In genomic region chr17:43398724-43399595, GRCh38 we compare ENCODE assay signal across 8 cellular contexts. TPM values are rescaled to one million over a fixed set of nuclear protein-coding genes. Genes with fewer than 3 reads are reported as not detected.
DNase-seq lines count a peak whose midpoint lies in the region; ATAC-seq, FAIRE-seq and TF ChIP-seq lines count a peak whose summit lies in the region.

ARL4D (plus strand) TSS chr17:43398993; CDS start chr17:43399733, 740 bp downstream.

- H3K36me3 Mint-ChIP-seq in GM23338 (ENCODE audit: low read depth) (peaks cover 4% of the 10 kb centered on the region; the same call in 2 of the 3 replicates), activated B cell treated with CpG ODN at 0.5 μM for 24 hours (ENCODE audit: low read depth) (peaks cover 2% of the 10 kb centered on the region)

- 0 out of 2 replicates have a peak, but pooled peaks cover 4% of the 10 kb centered on the region for H4K20me1 ChIP-seq in GM23338 (replicated peaks; ENCODE audit: insufficient read depth)

- 0 out of 2 replicates have a peak, but pooled peaks cover 4% of the 10 kb centered on the region for H3K4me1 ChIP-seq in GM23338 (ENCODE audit: insufficient read depth)
- H3K4me1 ChIP-seq in small intestine (ENCODE audit: control insufficient read depth in 2 of 2, insufficient read depth in 1 of 2, low read depth in 1 of 2, low read length in 1 of 2) = peaks cover 0 to 3% of the 10 kb centered on the region in 2 donors

- peak within 1 kb of the TSS; percentile 89 for H3K4me3 Mint-ChIP-seq in GM23338
- H3K4me3 Mint-ChIP-seq in activated B cell treated with CpG ODN at 0.5 μM for 24 hours = peak within 1 kb of the TSS; percentile 93

- POLR2A ChIA-PET in activated B cell treated with CpG ODN at 0.5 μM for 24 hours (lab: Charles Lee) = interaction anchor here (0.6 to 8.4 kb wide), 10 partner anchors 11 to 565 kb away, joined by 3 to 115 read pairs (median 11); partner anchors contain the start of genes DHX8 and PSME3

- H3K27me3 Mint-ChIP-seq in GM23338 (ENCODE audit: insufficient read depth, low read depth, poor library complexity) = peaks cover 14% of the 10 kb centered on the region
- no peaks in the 10 kb centered on the region for H3K27me3 Mint-ChIP-seq in activated B cell treated with CpG ODN at 0.5 μM for 24 hours

- H3K27me3 ChIP-seq in GM23338 (ENCODE audit: insufficient read depth) (no peaks in the 10 kb centered on the region), bronchial epithelial cell (ENCODE audit: control insufficient read depth, insufficient read depth, low read length) (no peaks in the 10 kb centered on the region), small intestine (ENCODE audit: control insufficient read depth in 2 of 2, insufficient read depth in 2 of 2, low read length in 2 of 2) (no peaks in the 10 kb centered on the region)

- CTCF ChIA-PET in activated B cell treated with CpG ODN at 0.5 μM for 24 hours (lab: Charles Lee) = interaction anchor here (1.0 to 7.3 kb wide), 2 partner anchors 29 to 85 kb away, joined by 3 to 110 read pairs; partner anchors contain the start of gene DHX8

- H3K4me3 ChIP-seq in AG09309 (ENCODE audit: control insufficient read depth, low read depth, low read length) (peak within 1 kb of the TSS; percentile 83), GM23338 (peak within 1 kb of the TSS; percentile 91), bronchial epithelial cell (ENCODE audit: low read depth, low read length) (peak within 1 kb of the TSS; percentile 90), small intestine (ENCODE audit: low read depth in 1 of 2, low read length in 2 of 2) (peak within 1 kb of the TSS; percentile 64 to 83)

- peaks cover 9% of the 10 kb centered on the region for H3K4me1 Mint-ChIP-seq in GM23338
- peaks cover 59% of the 10 kb centered on the region for H3K4me1 Mint-ChIP-seq in activated B cell treated with CpG ODN at 0.5 μM for 24 hours

- 0 out of 2 replicates have a peak, but pooled peaks cover 3% of the 10 kb centered on the region for H3F3A ChIP-seq in GM23338 (replicated peaks; ENCODE audit: low read depth)

- WGBS in small intestine, 3 donors = 1 to 3% (median 1%) methylated on average over 46 to 64 of the region's 64 CpGs

- FAIRE-seq in bronchial epithelial cell (lab: Jason Lieb, UNC) (no peak), small intestine (lab: Jason Lieb, UNC) (no peak)

- peak within 1 kb of the TSS; percentile 99 for H2AFZ ChIP-seq in GM23338

- TF ChIP-seq CTCF in AG09309 (IDR thresholded peaks at IDR 0.05; ENCODE audit: control insufficient read depth, insufficient read depth, low read depth, low read length, missing control alignments) (no peak), GM23338 (conservative IDR thresholded peaks at IDR 0.05; ENCODE audit: low read depth in 2 of 2) (no peak), activated B cell treated with CpG ODN at 0.5 μM for 24 hours (IDR thresholded peaks at IDR 0.05) (no peak), bronchial epithelial cell (IDR thresholded peaks at IDR 0.05; ENCODE audit: insufficient read depth, low read length, severe bottlenecking) (no peak)

- ATAC-seq in GM23338 (peak; percentile 82), activated B cell treated with CpG ODN at 0.5 μM for 24 hours (ENCODE audit: low read depth) (peak; percentile 88)

- peak within 1 kb of the TSS; percentile 89 for H3K27ac Mint-ChIP-seq in GM23338
- H3K27ac Mint-ChIP-seq in activated B cell treated with CpG ODN at 0.5 μM for 24 hours = peak within 1 kb of the TSS; percentile 87

- no peaks in the 10 kb centered on the region for H3K9me2 ChIP-seq in GM23338 (ENCODE audit: insufficient read depth)

- H3K9me3 ChIP-seq in small intestine (ENCODE audit: control insufficient read depth, low read depth) = no peaks in the 10 kb centered on the region

- H3K36me3 ChIP-seq in GM23338 (ENCODE audit: insufficient read depth) (no peaks in the 10 kb centered on the region), bronchial epithelial cell (ENCODE audit: control insufficient read depth, insufficient read depth, low read length) (peaks cover 13% of the 10 kb centered on the region), small intestine (ENCODE audit: control insufficient read depth in 2 of 2, insufficient read depth in 2 of 2, low read length in 2 of 2) (no peaks in the 10 kb centered on the region)

- H3K9me3 Mint-ChIP-seq in GM23338 = no peaks in the 10 kb centered on the region
- no peaks in the 10 kb centered on the region for H3K9me3 Mint-ChIP-seq in activated B cell treated with CpG ODN at 0.5 μM for 24 hours

- intact Hi-C loops in activated B cell treated with CpG ODN at 0.5 μM for 24 hours (cut with micrococcal nuclease) = loop anchor here (1.0 to 10.0 kb wide), 3 partner anchors 11 to 1534 kb away; partner anchors contain the start of genes DHX8 and KLHL11

- peak within 1 kb of the TSS; percentile 77 for H3K4me2 ChIP-seq in GM23338

- H3K79me2 ChIP-seq in GM23338 (replicated peaks; ENCODE audit: insufficient read depth) = no peaks in the 10 kb centered on the region

- H3K27ac ChIP-seq in GM23338 (ENCODE audit: low read depth) = no peak within 1 kb of the TSS
- H3K27ac ChIP-seq in small intestine (ENCODE audit: low read depth in 1 of 2, low read length in 1 of 2) = peak within 1 kb of the TSS in 1 of 2 donors; percentile 76

- DNase-seq in AG09309 (ENCODE audit: low read depth) (no peak), GM23338 (ENCODE audit: low spot score) (peak; percentile 93), NCI-H2171 (lab: John Stamatoyannopoulos, UW) (peak; percentile 86), activated B cell treated with CpG ODN at 0.5 μM for 24 hours (peak; percentile 81), bronchial epithelial cell (ENCODE audit: low read depth) (peak; percentile 47), iPS-NIHi7 (ENCODE audit: extremely low spot score) (peak; percentile 81), small intestine (peak; percentile 63), kidney glomerular epithelial cell (lab: John Stamatoyannopoulos, UW) (no peak)

TF ChIP-seq in GM23338, 12 proteins besides CTCF, POLR2A, EP300 and RAD21:
- TF ChIP-seq CREB1 (CRISPR knock-in tag; IDR thresholded peaks at IDR 0.05; ENCODE audit: low read depth) (peak; percentile 98), POLR2AphosphoS5 (IDR thresholded peaks at IDR 0.05; ENCODE audit: low read depth) (peak; percentile 99), EZH2 (IDR thresholded peaks at IDR 0.05; ENCODE audit: low read depth, unreplicated experiment) (no peak), EZH2phosphoT487 (IDR thresholded peaks at IDR 0.05; ENCODE audit: unreplicated experiment) (no peak), NANOG (IDR thresholded peaks at IDR 0.05; ENCODE audit: borderline replicate concordance) (no peak)
TF ChIP-seq in GM23338: peak in this region for 2.

RNA-seq across cellular contexts. Expression of gene ARL4D, which starts in this region (rescaled TPM):
- 7.2 and 8.7 TPM in 2 replicates for total RNA-seq in GM23338 (2014; rRNA removed; shearing (Covaris generic))
- polyA plus RNA-seq in GM23338 (2016; fragmentation: Nextera tagmentation; extraction: Ambion mirVana) (9.5 and 11.5 TPM in 2 replicates), small intestine (10 to 100 TPM in 1 of 3 donors, 1 to 10 TPM in 1, under 1 TPM in 1; 0.45 to 10.1 (median 2.4) TPM)
- total RNA-seq in activated B cell treated with CpG ODN at 0.5 μM for 24 hours (5.8 and 6.4 TPM in 2 replicates), bronchial epithelial cell (71.1 and 90.3 TPM in 2 replicates)

Comparison
In these comparisons a context has a peak if more than half of its experiments do, and no peak if none do; other contexts are left out.
1. DNase-seq: peak in GM23338 (single experiment), NCI-H2171 (single experiment), activated B cell treated with CpG ODN at 0.5 μM for 24 hours (single experiment), bronchial epithelial cell (single experiment), iPS-NIHi7 (single experiment) and small intestine (single experiment); none in AG09309 (single experiment) and kidney glomerular epithelial cell (single experiment).
2. Peak in every context shown above with its lines, with median percentiles within 50 percentile points of each other: H3K4me3 ChIP-seq.